1 cellular context compared by ENCODE assay signal in the genomic region with DNA sequence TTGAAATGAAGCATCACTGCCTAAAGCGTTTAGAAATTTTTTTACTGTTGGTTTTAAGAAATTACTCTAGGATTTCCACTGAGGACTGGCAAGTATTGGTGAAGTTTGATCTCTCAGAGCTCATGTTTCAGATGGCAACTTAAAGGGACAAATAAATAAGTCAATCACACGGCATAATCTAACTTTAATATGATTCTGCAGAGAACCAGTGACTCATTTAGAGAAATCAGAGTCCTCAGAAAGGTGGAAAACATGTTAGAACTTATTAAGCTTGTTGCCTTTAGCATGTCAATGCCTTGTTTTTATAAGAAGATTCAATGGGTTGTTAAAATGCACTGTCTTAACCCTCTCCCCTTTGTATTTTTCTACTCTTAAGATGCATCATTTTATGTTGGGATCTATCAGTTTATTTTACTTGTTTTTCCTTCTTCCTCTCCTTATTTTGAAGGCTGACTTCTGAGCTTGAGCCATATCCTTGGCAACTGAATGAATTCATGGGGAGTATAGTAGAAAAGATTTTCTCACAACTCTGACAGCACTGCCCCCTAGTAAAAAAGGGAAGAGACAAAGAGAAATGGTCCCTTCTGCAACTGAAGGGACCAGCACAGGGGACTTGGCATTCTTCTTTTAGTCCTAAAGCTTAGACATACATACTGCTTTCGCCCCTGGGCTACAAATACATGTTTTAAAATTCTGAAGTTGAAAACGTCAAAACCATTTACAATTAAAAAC.
TF ChIP-seq lines count a peak whose summit lies in the region.

No MANE protein-coding gene starts in this region.

TF ChIP-seq in IMR-90, 13 proteins besides CTCF, POLR2A, EP300 and RAD21 (continued from another document):
- TF ChIP-seq, protein P1, sequence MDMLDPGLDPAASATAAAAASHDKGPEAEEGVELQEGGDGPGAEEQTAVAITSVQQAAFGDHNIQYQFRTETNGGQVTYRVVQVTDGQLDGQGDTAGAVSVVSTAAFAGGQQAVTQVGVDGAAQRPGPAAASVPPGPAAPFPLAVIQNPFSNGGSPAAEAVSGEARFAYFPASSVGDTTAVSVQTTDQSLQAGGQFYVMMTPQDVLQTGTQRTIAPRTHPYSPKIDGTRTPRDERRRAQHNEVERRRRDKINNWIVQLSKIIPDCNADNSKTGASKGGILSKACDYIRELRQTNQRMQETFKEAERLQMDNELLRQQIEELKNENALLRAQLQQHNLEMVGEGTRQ (IDR thresholded peaks at IDR 0.05; ENCODE audit: low read depth, low read length), result no peak
- TF ChIP-seq FOS (IDR thresholded peaks at IDR 0.05; ENCODE audit: low read depth, low read length), result no peak
- TF ChIP-seq, protein P2, sequence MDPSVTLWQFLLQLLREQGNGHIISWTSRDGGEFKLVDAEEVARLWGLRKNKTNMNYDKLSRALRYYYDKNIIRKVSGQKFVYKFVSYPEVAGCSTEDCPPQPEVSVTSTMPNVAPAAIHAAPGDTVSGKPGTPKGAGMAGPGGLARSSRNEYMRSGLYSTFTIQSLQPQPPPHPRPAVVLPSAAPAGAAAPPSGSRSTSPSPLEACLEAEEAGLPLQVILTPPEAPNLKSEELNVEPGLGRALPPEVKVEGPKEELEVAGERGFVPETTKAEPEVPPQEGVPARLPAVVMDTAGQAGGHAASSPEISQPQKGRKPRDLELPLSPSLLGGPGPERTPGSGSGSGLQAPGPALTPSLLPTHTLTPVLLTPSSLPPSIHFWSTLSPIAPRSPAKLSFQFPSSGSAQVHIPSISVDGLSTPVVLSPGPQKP (IDR thresholded peaks at IDR 0.05; ENCODE audit: borderline replicate concordance, low read depth, low read length), result no peak
- no peak for TF ChIP-seq MAFK (IDR thresholded peaks at IDR 0.05; ENCODE audit: low read depth, low read length)
- TF ChIP-seq MXI1 (IDR thresholded peaks at IDR 0.05; ENCODE audit: borderline replicate concordance, low read depth, low read length), result no peak
- no peak for TF ChIP-seq NFE2L2 (IDR thresholded peaks at IDR 0.05; ENCODE audit: low read depth, low read length)
- TF ChIP-seq CEBPB (IDR thresholded peaks at IDR 0.05; ENCODE audit: low read depth, low read length), result no peak
